In genomic region chr11:111835665-111836064, GRCh38 we compare ENCODE assay signal across 19 cellular contexts. TPM values are rescaled to one million over a fixed set of nuclear protein-coding genes. Genes with fewer than 3 reads are reported as not detected.
A peak's percentile ranks its signal among the peaks of the same experiment; 100 is the strongest.
DNase-seq lines count a peak whose midpoint lies in the region; ATAC-seq and TF ChIP-seq lines count a peak whose summit lies in the region.
"Had no signal": no experiment of that assay in that cellular context is flagged by ENCODE, and none has a peak within 500 bp of the region (broad histone marks: within the 10 kb centered on the region; RNA-seq: fewer than 3 reads in every experiment).

No MANE protein-coding gene starts in this region.

- TF ChIP-seq CTCF in Caco-2 (IDR thresholded peaks at IDR 0.05; ENCODE audit: insufficient read depth in 1 of 2, low read depth in 1 of 2, low read length in 1 of 2, severe bottlenecking in 1 of 2, unreplicated experiment in 1 of 2) (no peak), Calu3 (IDR thresholded peaks at IDR 0.05; ENCODE audit: unreplicated experiment) (no peak), WTC11 (IDR thresholded peaks at IDR 0.05) (no peak), psoas muscle (IDR thresholded peaks at IDR 0.05) (no peak)

- H3K36me3 Mint-ChIP-seq in Caco-2 (ENCODE audit: insufficient read depth, unreplicated experiment) (peaks cover 12% of the 10 kb centered on the region), Calu3 (ENCODE audit: insufficient read depth, unreplicated experiment) (no peaks in the 10 kb centered on the region), WTC11 (no peaks in the 10 kb centered on the region)
- peaks cover 38% of the 10 kb centered on the region for H3K36me3 Mint-ChIP-seq in activated T-cell treated with anti-CD3 and anti-CD28 coated beads, Interleukin-2, amount 50 U/mL, for 4 hours (ENCODE audit: insufficient read depth)

- POLR2A ChIA-PET in Caco-2 (lab: Charles Lee) (no interaction called here), WTC11 (lab: Charles Lee) (no interaction called here)

- H3K9me3 Mint-ChIP-seq in Caco-2 (ENCODE audit: unreplicated experiment) (no peaks in the 10 kb centered on the region), Calu3 (ENCODE audit: low read depth, unreplicated experiment) (no peaks in the 10 kb centered on the region), WTC11 (no peaks in the 10 kb centered on the region)
- H3K9me3 Mint-ChIP-seq in activated T-cell treated with anti-CD3 and anti-CD28 coated beads, Interleukin-2, amount 50 U/mL, for 4 hours, result no peaks in the 10 kb centered on the region
- H3K9me3 Mint-ChIP-seq: CD4-positive, alpha-beta memory T cell had no signal

- H3K27me3 ChIP-seq in Caco-2 (replicated peaks; ENCODE audit: control insufficient read depth, insufficient read depth, low read length) (no peaks in the 10 kb centered on the region), psoas muscle (ENCODE audit: insufficient read depth in 3 of 3, low read length in 2 of 3) (no peaks in the 10 kb centered on the region)

- BruUV-seq in Caco-2 (replicated peaks; lab: Mats Ljungman, UMichigan) (no TSS peak), Calu3 (replicated peaks; lab: Mats Ljungman, UMichigan) (no TSS peak)

- H3K4me3 ChIP-seq in Caco-2 (ENCODE audit: low read depth, low read length), result no peak overlapping the region
- no peak overlapping the region for H3K4me3 ChIP-seq in psoas muscle
- H3K4me3 ChIP-seq: GM12878, GM23248 had no signal

- intact Hi-C loops in Caco-2 (cut with micrococcal nuclease; ENCODE audit: unreplicated experiment) (no loop called here), Calu3 (cut with micrococcal nuclease; ENCODE audit: unreplicated experiment) (no loop called here), psoas muscle (cut with DNase I) (no loop called here)

- peaks cover 4% of the 10 kb centered on the region; the same call in 1 of the 2 replicates for H3K36me3 ChIP-seq in Caco-2 (ENCODE audit: control insufficient read depth, insufficient read depth, low read length)
- H3K36me3 ChIP-seq in psoas muscle (ENCODE audit: insufficient read depth in 1 of 2, low read depth in 1 of 2), result peaks cover 6 to 44% of the 10 kb centered on the region in 2 donors

- CTCF ChIA-PET in Caco-2 (lab: Charles Lee), result interaction anchor here (2.5 kb wide), 1 partner anchor 70 kb away, joined by 14 read pairs; the partner anchor contains the start of gene PPP2R1B
- CTCF ChIA-PET in Calu3 (lab: Charles Lee), result no interaction called here
- CTCF ChIA-PET in WTC11 (lab: Charles Lee), result no interaction called here

- no peak for ATAC-seq in WTC11
- no peak for ATAC-seq in psoas muscle
- ATAC-seq in activated T-cell treated with anti-CD3 and anti-CD28 coated beads, Interleukin-2, amount 50 U/mL, for 4 hours, result no peak
- no peak for ATAC-seq in GM18858 (IDR thresholded peaks at IDR 0.05; ENCODE audit: unreplicated experiment)
- ATAC-seq in GM21447 (IDR thresholded peaks at IDR 0.05; ENCODE audit: unreplicated experiment), result no peak
- ATAC-seq: GM12878 had no signal

- DNase-seq in Caco-2 (no peak), Calu3 (no peak), WTC11 (ENCODE audit: low spot score) (no peak), psoas muscle (no peak), dedifferentiated amniotic fluid mesenchymal stem cell (ENCODE audit: extremely low spot score) (no peak)
- DNase-seq in activated T-cell treated with anti-CD3 and anti-CD28 coated beads, Interleukin-2, amount 50 U/mL, for 4 hours, result no peak
- DNase-seq: C1 segment of cervical spinal cord; CD4-positive, alpha-beta memory T cell; COR-L47; DMS 273 treated with DMSO at 0.1 percent for 48 hours; DMS79; EL; GDM1; GM23248; H7; HCEC 1CT had no signal

- H3K27ac Mint-ChIP-seq in Caco-2 (ENCODE audit: unreplicated experiment) (peak overlapping the region; percentile 24), Calu3 (ENCODE audit: unreplicated experiment) (peak overlapping the region; percentile 44), WTC11 (no peak overlapping the region)
- H3K27ac Mint-ChIP-seq: CD4-positive, alpha-beta memory T cell had no signal

- H3K27me3 Mint-ChIP-seq in Caco-2 (ENCODE audit: insufficient read depth, unreplicated experiment) (no peaks in the 10 kb centered on the region), Calu3 (ENCODE audit: unreplicated experiment) (no peaks in the 10 kb centered on the region), WTC11 (ENCODE audit: low read depth) (no peaks in the 10 kb centered on the region)
- H3K27me3 Mint-ChIP-seq in activated T-cell treated with anti-CD3 and anti-CD28 coated beads, Interleukin-2, amount 50 U/mL, for 4 hours (ENCODE audit: low read depth), result no peaks in the 10 kb centered on the region
- H3K27me3 Mint-ChIP-seq: CD4-positive, alpha-beta memory T cell had no signal

- H3K27ac ChIP-seq in psoas muscle, result peak overlapping the region; percentile 83
- H3K27ac ChIP-seq: GM23248 had no signal

- WGBS in psoas muscle, 3 donors, result 92 to 95% (median 94%) methylated on average over 7 of the region's 7 CpGs

- H3K4me1 ChIP-seq in Caco-2, result peaks cover 18% of the 10 kb centered on the region
- peaks cover 49% of the 10 kb centered on the region for H3K4me1 ChIP-seq in psoas muscle

- H3K9me3 ChIP-seq in Caco-2 (no peaks in the 10 kb centered on the region), psoas muscle (no peaks in the 10 kb centered on the region)

- H3K4me3 Mint-ChIP-seq in Caco-2 (ENCODE audit: unreplicated experiment), result no peak overlapping the region
- no peak overlapping the region for H3K4me3 Mint-ChIP-seq in Calu3 (ENCODE audit: low read depth, unreplicated experiment)
- H3K4me3 Mint-ChIP-seq in WTC11, result no peak overlapping the region
- no peak overlapping the region for H3K4me3 Mint-ChIP-seq in activated T-cell treated with anti-CD3 and anti-CD28 coated beads, Interleukin-2, amount 50 U/mL, for 4 hours
- H3K4me3 Mint-ChIP-seq: CD4-positive, alpha-beta memory T cell had no signal

- H3K4me1 Mint-ChIP-seq in Caco-2 (ENCODE audit: low read depth, unreplicated experiment) (peaks cover 24% of the 10 kb centered on the region), Calu3 (ENCODE audit: low read depth, unreplicated experiment) (peaks cover 18% of the 10 kb centered on the region), WTC11 (peaks cover 10% of the 10 kb centered on the region)
- no peaks in the 10 kb centered on the region for H3K4me1 Mint-ChIP-seq in activated T-cell treated with anti-CD3 and anti-CD28 coated beads, Interleukin-2, amount 50 U/mL, for 4 hours (ENCODE audit: low read depth)
- H3K4me1 Mint-ChIP-seq: CD4-positive, alpha-beta memory T cell had no signal

TF ChIP-seq in WTC11, 78 proteins besides CTCF, POLR2A, EP300 and RAD21:
- no peak for TF ChIP-seq ATF1 (CRISPR knock-in tag; IDR thresholded peaks at IDR 0.05)
- TF ChIP-seq ZNF121 (CRISPR knock-in tag; IDR thresholded peaks at IDR 0.05), result 0 out of 2 replicates have a peak, but pooled peaks have one; percentile 50

RNA-seq across cellular contexts. Expression of gene ALG9, which starts 35.7 kb away (rescaled TPM):
- total RNA-seq in Caco-2 (2022) (55.3 and 57.4 TPM in 2 replicates), Calu3 (2022) (12.6 and 14.2 TPM in 2 replicates), WTC11 (2021) (19.7 to 20.9 TPM (median 20.6 TPM) in 3 replicates), psoas muscle (10 to 100 TPM; 12.8 to 20.3 (median 16.0) TPM)
- polyA plus RNA-seq in psoas muscle, result 10 to 100 TPM in 2 of 3 donors, 1 to 10 TPM in 1; 9.6 to 21.9 (median 11.4) TPM
- total RNA-seq in activated T-cell treated with anti-CD3 and anti-CD28 coated beads, Interleukin-2, amount 50 U/mL, for 4 hours, result 10 to 100 TPM; 22.9 to 24.2 (median 23.8) TPM

RNA-seq across cellular contexts. Expression of gene FDXACB1, which starts 43.3 kb away (rescaled TPM):
- total RNA-seq in Caco-2 (2022) (4.3 and 4.7 TPM in 2 replicates), Calu3 (2022) (1.7 and 1.8 TPM in 2 replicates), WTC11 (2021) (1.9 to 2.5 TPM (median 2.2 TPM) in 3 replicates), psoas muscle (under 1 TPM; 0.65 to 0.99 (median 0.85) TPM)
- polyA plus RNA-seq in psoas muscle, result 1 to 10 TPM in 1 of 3 donors, under 1 TPM in 2; 0.45 to 1.1 (median 0.57) TPM
- 10 to 100 TPM; 11.1 to 12.5 (median 11.4) TPM for total RNA-seq in activated T-cell treated with anti-CD3 and anti-CD28 coated beads, Interleukin-2, amount 50 U/mL, for 4 hours

RNA-seq across cellular contexts. Expression of gene CFAP68, which starts 43.7 kb away (rescaled TPM):
- 69.8 and 71.4 TPM in 2 replicates for total RNA-seq in Caco-2 (2022)
- total RNA-seq in Calu3 (2022), result 28.1 and 29.8 TPM in 2 replicates
- 18.7 to 22.6 TPM (median 20.4 TPM) in 3 replicates for total RNA-seq in WTC11 (2021)
- total RNA-seq in psoas muscle, result 10 to 100 TPM in 2 of 4 donors, 1 to 10 TPM in 2; 6.6 to 17.7 (median 11.8) TPM
- 1 to 10 TPM; 4.4 to 7.6 (median 4.8) TPM for polyA plus RNA-seq in psoas muscle
- 10 to 100 TPM; 16.9 to 25.3 (median 17.9) TPM for total RNA-seq in activated T-cell treated with anti-CD3 and anti-CD28 coated beads, Interleukin-2, amount 50 U/mL, for 4 hours
